3 cellular contexts compared by ENCODE assay signal in genomic region chr3:141083831-141084624, GRCh38.
TF ChIP-seq lines count a peak whose summit lies in the region.

No MANE protein-coding gene starts in this region.

TF ChIP-seq in SK-N-SH, 30 proteins besides CTCF, POLR2A, EP300 and RAD21 (continues in another document):
- no peak for TF ChIP-seq NRF1 (IDR thresholded peaks at IDR 0.05; ENCODE audit: low read depth, low read length)
- TF ChIP-seq, protein P1, sequence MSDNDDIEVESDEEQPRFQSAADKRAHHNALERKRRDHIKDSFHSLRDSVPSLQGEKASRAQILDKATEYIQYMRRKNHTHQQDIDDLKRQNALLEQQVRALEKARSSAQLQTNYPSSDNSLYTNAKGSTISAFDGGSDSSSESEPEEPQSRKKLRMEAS (IDR thresholded peaks at IDR 0.05; ENCODE audit: low read depth): no peak
- no peak for TF ChIP-seq ZBTB33 (IDR thresholded peaks at IDR 0.05; ENCODE audit: borderline replicate concordance, low read depth)
- TF ChIP-seq JUND (IDR thresholded peaks at IDR 0.05): no peak
- no peak for TF ChIP-seq RFX5 (IDR thresholded peaks at IDR 0.05; ENCODE audit: low read length)
- no peak for TF ChIP-seq TAF1 (IDR thresholded peaks at IDR 0.05; ENCODE audit: borderline replicate concordance, low read depth, low read length)
- TF ChIP-seq GATA2 (CRISPR knock-in tag; IDR thresholded peaks at IDR 0.05): no peak
- TF ChIP-seq, protein P2, sequence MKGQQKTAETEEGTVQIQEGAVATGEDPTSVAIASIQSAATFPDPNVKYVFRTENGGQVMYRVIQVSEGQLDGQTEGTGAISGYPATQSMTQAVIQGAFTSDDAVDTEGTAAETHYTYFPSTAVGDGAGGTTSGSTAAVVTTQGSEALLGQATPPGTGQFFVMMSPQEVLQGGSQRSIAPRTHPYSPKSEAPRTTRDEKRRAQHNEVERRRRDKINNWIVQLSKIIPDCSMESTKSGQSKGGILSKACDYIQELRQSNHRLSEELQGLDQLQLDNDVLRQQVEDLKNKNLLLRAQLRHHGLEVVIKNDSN (IDR thresholded peaks at IDR 0.05; ENCODE audit: borderline replicate concordance, low read depth): no peak
- no peak for TF ChIP-seq RCOR1 (IDR thresholded peaks at IDR 0.05; ENCODE audit: low read length)
- no peak for TF ChIP-seq SIN3A (IDR thresholded peaks at IDR 0.05; ENCODE audit: borderline replicate concordance, low read depth, low read length)
- TF ChIP-seq IRF3 (IDR thresholded peaks at IDR 0.05; ENCODE audit: low read depth, low read length): no peak

TF ChIP-seq in SK-N-SH treated with all-trans-retinoic acid at 6 μM for 48 hours, 23 proteins besides CTCF, POLR2A, EP300 and RAD21 (continues in another document):
- TF ChIP-seq RARB (CRISPR knock-in tag; IDR thresholded peaks at IDR 0.05) (no peak), ESRRG (CRISPR knock-in tag; IDR thresholded peaks at IDR 0.05) (no peak), BACH2 (CRISPR knock-in tag; IDR thresholded peaks at IDR 0.05; ENCODE audit: borderline replicate concordance) (no peak), TCF4 (CRISPR knock-in tag; IDR thresholded peaks at IDR 0.05; ENCODE audit: borderline replicate concordance) (no peak), ZFP30 (CRISPR knock-in tag; IDR thresholded peaks at IDR 0.05) (no peak), CREB5 (CRISPR knock-in tag; IDR thresholded peaks at IDR 0.05; ENCODE audit: low read depth) (no peak), ZNF565 (CRISPR knock-in tag; conservative IDR thresholded peaks at IDR 0.05; ENCODE audit: low read depth) (no peak), TOX (CRISPR knock-in tag; IDR thresholded peaks at IDR 0.05; ENCODE audit: borderline replicate concordance) (no peak), ARNTL (CRISPR knock-in tag; IDR thresholded peaks at IDR 0.05; ENCODE audit: borderline replicate concordance, low read depth) (no peak), ZNF8 (CRISPR knock-in tag; IDR thresholded peaks at IDR 0.05) (no peak), GLIS3 (CRISPR knock-in tag; IDR thresholded peaks at IDR 0.05) (no peak), ISL1 (CRISPR knock-in tag; IDR thresholded peaks at IDR 0.05) (no peak), POU6F1 (CRISPR knock-in tag; IDR thresholded peaks at IDR 0.05; ENCODE audit: borderline replicate concordance, low read depth) (no peak)
- TF ChIP-seq, protein P3, sequence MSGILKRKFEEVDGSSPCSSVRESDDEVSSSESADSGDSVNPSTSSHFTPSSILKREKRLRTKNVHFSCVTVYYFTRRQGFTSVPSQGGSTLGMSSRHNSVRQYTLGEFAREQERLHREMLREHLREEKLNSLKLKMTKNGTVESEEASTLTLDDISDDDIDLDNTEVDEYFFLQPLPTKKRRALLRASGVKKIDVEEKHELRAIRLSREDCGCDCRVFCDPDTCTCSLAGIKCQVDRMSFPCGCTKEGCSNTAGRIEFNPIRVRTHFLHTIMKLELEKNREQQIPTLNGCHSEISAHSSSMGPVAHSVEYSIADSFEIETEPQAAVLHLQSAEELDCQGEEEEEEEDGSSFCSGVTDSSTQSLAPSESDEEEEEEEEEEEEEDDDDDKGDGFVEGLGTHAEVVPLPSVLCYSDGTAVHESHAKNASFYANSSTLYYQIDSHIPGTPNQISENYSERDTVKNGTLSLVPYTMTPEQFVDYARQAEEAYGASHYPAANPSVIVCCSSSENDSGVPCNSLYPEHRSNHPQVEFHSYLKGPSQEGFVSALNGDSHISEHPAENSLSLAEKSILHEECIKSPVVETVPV (CRISPR knock-in tag; IDR thresholded peaks at IDR 0.05): no peak
- TF ChIP-seq, protein P4, sequence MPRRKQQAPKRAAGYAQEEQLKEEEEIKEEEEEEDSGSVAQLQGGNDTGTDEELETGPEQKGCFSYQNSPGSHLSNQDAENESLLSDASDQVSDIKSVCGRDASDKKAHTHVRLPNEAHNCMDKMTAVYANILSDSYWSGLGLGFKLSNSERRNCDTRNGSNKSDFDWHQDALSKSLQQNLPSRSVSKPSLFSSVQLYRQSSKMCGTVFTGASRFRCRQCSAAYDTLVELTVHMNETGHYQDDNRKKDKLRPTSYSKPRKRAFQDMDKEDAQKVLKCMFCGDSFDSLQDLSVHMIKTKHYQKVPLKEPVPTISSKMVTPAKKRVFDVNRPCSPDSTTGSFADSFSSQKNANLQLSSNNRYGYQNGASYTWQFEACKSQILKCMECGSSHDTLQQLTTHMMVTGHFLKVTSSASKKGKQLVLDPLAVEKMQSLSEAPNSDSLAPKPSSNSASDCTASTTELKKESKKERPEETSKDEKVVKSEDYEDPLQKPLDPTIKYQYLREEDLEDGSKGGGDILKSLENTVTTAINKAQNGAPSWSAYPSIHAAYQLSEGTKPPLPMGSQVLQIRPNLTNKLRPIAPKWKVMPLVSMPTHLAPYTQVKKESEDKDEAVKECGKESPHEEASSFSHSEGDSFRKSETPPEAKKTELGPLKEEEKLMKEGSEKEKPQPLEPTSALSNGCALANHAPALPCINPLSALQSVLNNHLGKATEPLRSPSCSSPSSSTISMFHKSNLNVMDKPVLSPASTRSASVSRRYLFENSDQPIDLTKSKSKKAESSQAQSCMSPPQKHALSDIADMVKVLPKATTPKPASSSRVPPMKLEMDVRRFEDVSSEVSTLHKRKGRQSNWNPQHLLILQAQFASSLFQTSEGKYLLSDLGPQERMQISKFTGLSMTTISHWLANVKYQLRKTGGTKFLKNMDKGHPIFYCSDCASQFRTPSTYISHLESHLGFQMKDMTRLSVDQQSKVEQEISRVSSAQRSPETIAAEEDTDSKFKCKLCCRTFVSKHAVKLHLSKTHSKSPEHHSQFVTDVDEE (CRISPR knock-in tag; IDR thresholded peaks at IDR 0.05): no peak

TF ChIP-seq in H1, 55 proteins besides CTCF, POLR2A, EP300 and RAD21:
- TF ChIP-seq HDAC6 (IDR thresholded peaks at IDR 0.05; ENCODE audit: low read depth, low read length): no peak
- no peak for TF ChIP-seq CBX5 (IDR thresholded peaks at IDR 0.05; ENCODE audit: low read depth, low read length)
- no peak for TF ChIP-seq HDAC2 (IDR thresholded peaks at IDR 0.05; ENCODE audit: borderline replicate concordance in 1 of 2, low read depth in 2 of 2, low read length in 2 of 2)
- TF ChIP-seq KDM5A (IDR thresholded peaks at IDR 0.05; ENCODE audit: low read length): no peak
- no peak for TF ChIP-seq BRCA1 (IDR thresholded peaks at IDR 0.05; ENCODE audit: low read depth, low read length)
